ENCODE assay signal across 1 cellular context in genomic region chr2:233380132-233381012, GRCh38.
TF ChIP-seq lines count a peak whose summit lies in the region.

No MANE protein-coding gene starts in this region.

TF ChIP-seq in GM12878, 131 proteins besides CTCF, POLR2A, EP300 and RAD21:
- no peak for TF ChIP-seq STAT3 (IDR thresholded peaks at IDR 0.05; ENCODE audit: low read depth, low read length)
- TF ChIP-seq NR2C2 (IDR thresholded peaks at IDR 0.05; ENCODE audit: borderline replicate concordance, control insufficient read depth, insufficient read length, low read depth), result no peak
- no peak for TF ChIP-seq FOXM1 (IDR thresholded peaks at IDR 0.05; ENCODE audit: low read depth, low read length)
- TF ChIP-seq PBX3 (IDR thresholded peaks at IDR 0.05; ENCODE audit: insufficient replicate concordance, low read depth, low read length), result no peak
- no peak for TF ChIP-seq HDGF (IDR thresholded peaks at IDR 0.05)
- TF ChIP-seq RB1 (IDR thresholded peaks at IDR 0.05; ENCODE audit: borderline replicate concordance), result no peak
- TF ChIP-seq ZZZ3 (IDR thresholded peaks at IDR 0.05; ENCODE audit: control insufficient read depth, insufficient read length, low read depth), result no peak
- TF ChIP-seq MAX (IDR thresholded peaks at IDR 0.05; ENCODE audit: low read depth, low read length), result no peak
- no peak for TF ChIP-seq NKRF (conservative IDR thresholded peaks at IDR 0.05)
- TF ChIP-seq ZBTB33 (IDR thresholded peaks at IDR 0.05), result 0 out of 2 replicates have a peak, but pooled peaks have one; percentile 33
- TF ChIP-seq ZSCAN29 (IDR thresholded peaks at IDR 0.05), result no peak
- no peak for TF ChIP-seq HDAC2 (IDR thresholded peaks at IDR 0.05)
- no peak for TF ChIP-seq JUNB (IDR thresholded peaks at IDR 0.05)
- 0 out of 2 replicates have a peak, but pooled peaks have one; percentile 28 for TF ChIP-seq CREM (IDR thresholded peaks at IDR 0.05; ENCODE audit: low read depth)
- no peak for TF ChIP-seq HCFC1 (IDR thresholded peaks at IDR 0.05; ENCODE audit: low read length)
